8 cellular contexts compared by ENCODE assay signal in genomic region chr1:153633747-153634665, GRCh38. TPM values are rescaled to one million over a fixed set of nuclear protein-coding genes. Genes with fewer than 3 reads are reported as not detected.
A peak's percentile ranks its signal among the peaks of the same experiment; 100 is the strongest.
DNase-seq lines count a peak whose midpoint lies in the region; ATAC-seq and TF ChIP-seq lines count a peak whose summit lies in the region.

Gene CHTOP, plus strand, starts transcription at chr1:153634066. Its CDS starts 2,523 bp downstream, at chr1:153636589.

- peak within 1 kb of the TSS; percentile 97 for H3K4me3 ChIP-seq in LNCaP clone FGC (ENCODE audit: low read depth, low read length)
- peak within 1 kb of the TSS; percentile 45 to 96 (median 75) for H3K4me3 ChIP-seq in fibroblast of lung (replicated peaks in 1 of 4; ENCODE audit: control extremely low read depth in 1 of 4, insufficient read depth in 1 of 4, low read depth in 3 of 4, low read length in 4 of 4)
- H3K4me3 ChIP-seq in naive thymus-derived CD4-positive, alpha-beta T cell (ENCODE audit: low read length), result peak within 1 kb of the TSS; percentile 99

- peaks cover 7% of the 10 kb centered on the region for H3K4me1 ChIP-seq in fibroblast of lung (ENCODE audit: control insufficient read depth, extremely low read depth, insufficient read depth, low read length)
- H3K4me1 ChIP-seq in naive thymus-derived CD4-positive, alpha-beta T cell (ENCODE audit: control insufficient read depth in 2 of 2, insufficient read depth in 2 of 2, low read length in 2 of 2), result peaks cover 11 to 25% of the 10 kb centered on the region in 2 donors

- no peaks in the 10 kb centered on the region for H4K20me1 ChIP-seq in fibroblast of lung (ENCODE audit: control insufficient read depth, extremely low read depth, insufficient read depth, low read length)

- TF ChIP-seq CTCF in LNCaP clone FGC (IDR thresholded peaks at IDR 0.05; ENCODE audit: control insufficient read depth, extremely low read depth, insufficient read depth) (no peak), RWPE1 (conservative IDR thresholded peaks at IDR 0.05; ENCODE audit: low read depth) (no peak), fibroblast of lung (conservative IDR thresholded peaks at IDR 0.05 in 1 of 2, IDR thresholded peaks at IDR 0.05 in 1 of 2; ENCODE audit: low read depth in 1 of 2, low read length in 2 of 2) (no peak)

- H3K27ac ChIP-seq in RWPE1, result peak within 1 kb of the TSS; percentile 100
- peak within 1 kb of the TSS; percentile 93 for H3K27ac ChIP-seq in fibroblast of lung (ENCODE audit: insufficient read depth, low read length)
- H3K27ac ChIP-seq in naive thymus-derived CD4-positive, alpha-beta T cell (ENCODE audit: low read depth, low read length), result peak within 1 kb of the TSS; percentile 98

- POLR2A ChIA-PET in RWPE1 (lab: Yijun Ruan, JAX; ENCODE audit: low non-redundant PET), result interaction anchor here (0.5 to 1.8 kb wide), 16 partner anchors 14 to 149 kb away, joined by 3 to 14 read pairs (median 4); partner anchors contain the start of genes S100A14 and S100A16
- POLR2A ChIA-PET in naive thymus-derived CD4-positive, alpha-beta T cell (lab: Charles Lee), result interaction anchor here (0.6 to 3.5 kb wide), 20 partner anchors 14 to 585 kb away, joined by 3 to 99 read pairs (median 5); partner anchors contain the start of genes ILF2, INTS3, JTB and RPS27

- peak within 1 kb of the TSS; percentile 91 for H3K4me2 ChIP-seq in fibroblast of lung (ENCODE audit: extremely low read depth, insufficient read depth, low read length)

- CTCF ChIA-PET in RWPE1 (lab: Yijun Ruan, JAX), result interaction anchor here (0.6 to 2.5 kb wide), 4 partner anchors 29 to 347 kb away, joined by 3 to 13 read pairs (median 4); no protein-coding TSS in a partner anchor
- CTCF ChIA-PET in naive thymus-derived CD4-positive, alpha-beta T cell (lab: Charles Lee), result interaction anchor here (0.9 to 1.6 kb wide), 3 partner anchors 14 to 124 kb away, joined by 3 to 4 read pairs (median 3); no protein-coding TSS in a partner anchor

- peak within 1 kb of the TSS; percentile 88 for H3K9ac ChIP-seq in fibroblast of lung (ENCODE audit: insufficient read depth, low read length)

- peak within 1 kb of the TSS; percentile 95 for H3K27ac Mint-ChIP-seq in activated T-helper 17 cell treated with anti-CD3 and anti-CD28 coated beads, Interleukin-2, amount 50 U/mL, for 72 hours
- peak within 1 kb of the TSS; percentile 98 to 100 (median 100) for H3K27ac Mint-ChIP-seq in naive thymus-derived CD4-positive, alpha-beta T cell
- peak within 1 kb of the TSS; percentile 99 for H3K27ac Mint-ChIP-seq in stimulated activated naive B cell treated with anti-CD40 and anti-IgM and Interleukin-4, amounts not matched to agents 10 μg/mL and 1 μg/mL and 100 μg/mL, for 72 hours

- no peaks in the 10 kb centered on the region for H3K9me3 ChIP-seq in fibroblast of lung (ENCODE audit: control insufficient read depth, insufficient read depth, low read depth, low read length)
- no peaks in the 10 kb centered on the region for H3K9me3 ChIP-seq in naive thymus-derived CD4-positive, alpha-beta T cell (ENCODE audit: control insufficient read depth in 2 of 3, low read length in 3 of 3)

- H3K27me3 ChIP-seq in fibroblast of lung (ENCODE audit: control insufficient read depth, insufficient read depth, low read length), result no peaks in the 10 kb centered on the region
- H3K27me3 ChIP-seq in naive thymus-derived CD4-positive, alpha-beta T cell (ENCODE audit: control insufficient read depth in 2 of 2, insufficient read depth in 2 of 2, low read length in 2 of 2), result no peaks in the 10 kb centered on the region

- ATAC-seq in activated T-helper 17 cell treated with anti-CD3 and anti-CD28 coated beads, Interleukin-2, amount 50 U/mL, for 72 hours (replicated peaks), result peak; percentile 89
- ATAC-seq in naive thymus-derived CD4-positive, alpha-beta T cell, result peak; percentile 95
- peak; percentile 93 for ATAC-seq in stimulated activated naive B cell treated with anti-CD40 and anti-IgM and Interleukin-4, amounts not matched to agents 10 μg/mL and 1 μg/mL and 100 μg/mL, for 72 hours (replicated peaks)

- peaks cover 32% of the 10 kb centered on the region for H3K79me2 ChIP-seq in fibroblast of lung (ENCODE audit: control insufficient read depth, insufficient read depth, low read length)

- DNase-seq in Daoy (ENCODE audit: low read depth) (peak; percentile 99), GOT3 (lab: John Stamatoyannopoulos, UW) (peak; percentile 92), LNCaP clone FGC (ENCODE audit: low read depth) (peak; percentile 96), RWPE1 (ENCODE audit: low spot score) (peak; percentile 94), fibroblast of lung (ENCODE audit: low read depth in 2 of 2) (peak; percentile 97 to 99)
- peak; percentile 96 to 99 (median 96) for DNase-seq in naive thymus-derived CD4-positive, alpha-beta T cell
- DNase-seq in stimulated activated naive B cell treated with anti-CD40 and anti-IgM and Interleukin-4, amounts not matched to agents 10 μg/mL and 1 μg/mL and 100 μg/mL, for 72 hours, result peak; percentile 96

- H3K9me3 Mint-ChIP-seq in activated T-helper 17 cell treated with anti-CD3 and anti-CD28 coated beads, Interleukin-2, amount 50 U/mL, for 72 hours, result no peaks in the 10 kb centered on the region
- peaks cover 0 to 4% (median 0%) of the 10 kb centered on the region in 11 donors for H3K9me3 Mint-ChIP-seq in naive thymus-derived CD4-positive, alpha-beta T cell
- H3K9me3 Mint-ChIP-seq in stimulated activated naive B cell treated with anti-CD40 and anti-IgM and Interleukin-4, amounts not matched to agents 10 μg/mL and 1 μg/mL and 100 μg/mL, for 72 hours, result peaks cover 3% of the 10 kb centered on the region in 2 donors

- peak within 1 kb of the TSS; percentile 21 for H2AFZ ChIP-seq in fibroblast of lung (ENCODE audit: low read length)

- peak within 1 kb of the TSS; percentile 95 for H3K4me3 Mint-ChIP-seq in activated T-helper 17 cell treated with anti-CD3 and anti-CD28 coated beads, Interleukin-2, amount 50 U/mL, for 72 hours
- peak within 1 kb of the TSS; percentile 97 to 100 (median 99) for H3K4me3 Mint-ChIP-seq in naive thymus-derived CD4-positive, alpha-beta T cell
- H3K4me3 Mint-ChIP-seq in stimulated activated naive B cell treated with anti-CD40 and anti-IgM and Interleukin-4, amounts not matched to agents 10 μg/mL and 1 μg/mL and 100 μg/mL, for 72 hours, result peak within 1 kb of the TSS; percentile 93 to 97

- intact Hi-C loops in naive thymus-derived CD4-positive, alpha-beta T cell (cut with micrococcal nuclease), result loop anchor here (1.0 to 10.0 kb wide), 11 partner anchors 24 to 586 kb away; partner anchors contain the start of genes S100A4 (in 2 of the 2), SNAPIN (in 2 of the 2), GATAD2B (in 1 of the 2) and RPS27 (in 1 of the 2)

- H3K27me3 Mint-ChIP-seq in activated T-helper 17 cell treated with anti-CD3 and anti-CD28 coated beads, Interleukin-2, amount 50 U/mL, for 72 hours, result no peaks in the 10 kb centered on the region
- H3K27me3 Mint-ChIP-seq in naive thymus-derived CD4-positive, alpha-beta T cell, result peaks cover 0 to 3% (median 0%) of the 10 kb centered on the region in 5 donors
- no peaks in the 10 kb centered on the region for H3K27me3 Mint-ChIP-seq in stimulated activated naive B cell treated with anti-CD40 and anti-IgM and Interleukin-4, amounts not matched to agents 10 μg/mL and 1 μg/mL and 100 μg/mL, for 72 hours

- peaks cover 27% of the 10 kb centered on the region for H3K4me1 Mint-ChIP-seq in activated T-helper 17 cell treated with anti-CD3 and anti-CD28 coated beads, Interleukin-2, amount 50 U/mL, for 72 hours
- H3K4me1 Mint-ChIP-seq in naive thymus-derived CD4-positive, alpha-beta T cell, result peaks cover 30 to 52% (median 41%) of the 10 kb centered on the region in 7 donors
- H3K4me1 Mint-ChIP-seq in stimulated activated naive B cell treated with anti-CD40 and anti-IgM and Interleukin-4, amounts not matched to agents 10 μg/mL and 1 μg/mL and 100 μg/mL, for 72 hours, result peaks cover 17 to 44% of the 10 kb centered on the region in 2 donors

- H3K36me3 Mint-ChIP-seq in activated T-helper 17 cell treated with anti-CD3 and anti-CD28 coated beads, Interleukin-2, amount 50 U/mL, for 72 hours (ENCODE audit: low read depth), result peaks cover 54% of the 10 kb centered on the region
- H3K36me3 Mint-ChIP-seq in naive thymus-derived CD4-positive, alpha-beta T cell, result peaks cover 8 to 22% (median 15%) of the 10 kb centered on the region in 5 donors
- peaks cover 25 to 36% of the 10 kb centered on the region in 2 donors for H3K36me3 Mint-ChIP-seq in stimulated activated naive B cell treated with anti-CD40 and anti-IgM and Interleukin-4, amounts not matched to agents 10 μg/mL and 1 μg/mL and 100 μg/mL, for 72 hours

- peaks cover 13% of the 10 kb centered on the region for H3K36me3 ChIP-seq in fibroblast of lung (ENCODE audit: control insufficient read depth, insufficient read depth, low read length)
- peaks cover 0 to 40% (median 18%) of the 10 kb centered on the region in 3 experiments for H3K36me3 ChIP-seq in naive thymus-derived CD4-positive, alpha-beta T cell (ENCODE audit: control insufficient read depth in 2 of 3, insufficient read depth in 3 of 3, low read length in 3 of 3)

RNA-seq across cellular contexts. Expression of gene CHTOP, which starts in this region (rescaled TPM):
- 36.2 and 43.0 TPM in 2 replicates for total RNA-seq in Daoy (2014; rRNA removed; shearing (Covaris generic))
- 10 to 100 TPM; 70.6 to 88.6 TPM for total RNA-seq in activated T-helper 17 cell treated with anti-CD3 and anti-CD28 coated beads, Interleukin-2, amount 50 U/mL, for 72 hours
- total RNA-seq in fibroblast of lung, result 22.6 and 34.0 TPM in 2 replicates
- 47.6 and 52.2 TPM in 2 replicates for polyA plus RNA-seq in fibroblast of lung
- 43.4 and 55.4 TPM in 2 replicates for polyA plus RNA-seq in fibroblast of lung (2012)
- 9.3 and 14.1 TPM in 2 replicates for polyA minus RNA-seq in fibroblast of lung (ENCODE audit: low replicate concordance)
- total RNA-seq in naive thymus-derived CD4-positive, alpha-beta T cell, result 100 to 1,000 TPM in 4 of 5 experiments, 10 to 100 TPM in 1; 85.2 to 143 (median 116) TPM
- 10 to 100 TPM; 57.4 to 95.7 TPM for polyA plus RNA-seq in naive thymus-derived CD4-positive, alpha-beta T cell

Comparison
In these comparisons a context has a peak if more than half of its experiments do, and no peak if none do; other contexts are left out.
1. Peak in every context shown above with its lines: DNase-seq, ATAC-seq, H3K4me3 ChIP-seq and H3K27ac ChIP-seq.